Comparison of ENCODE assay signal across 8 cellular contexts in genomic region chr3:127457094-127457475, GRCh38.
DNase-seq lines count a peak whose midpoint lies in the region; ATAC-seq and TF ChIP-seq lines count a peak whose summit lies in the region.

No MANE protein-coding gene starts in this region.

- peaks cover 11% of the 10 kb centered on the region for H3K4me1 Mint-ChIP-seq in CD8-positive, alpha-beta T cell (ENCODE audit: low read depth)

- H3K9ac ChIP-seq in HUES64 (ENCODE audit: low read depth, low read length) (no peak overlapping the region), mucosa of stomach (ENCODE audit: low read length) (peak overlapping the region; percentile 57)

- H3K9me3 Mint-ChIP-seq in CD8-positive, alpha-beta T cell: no peaks in the 10 kb centered on the region

- POLR2A ChIA-PET in AG04449 (lab: Yijun Ruan, JAX): no interaction called here
- POLR2A ChIA-PET in CD8-positive, alpha-beta T cell (lab: Charles Lee): no interaction called here

- H3K27me3 ChIP-seq in HUES64 (ENCODE audit: insufficient read depth, low read length) (peaks cover 58% of the 10 kb centered on the region), mucosa of stomach (ENCODE audit: control insufficient read depth, insufficient read depth, low read length) (peaks cover 43% of the 10 kb centered on the region)
- peaks cover 9% of the 10 kb centered on the region for H3K27me3 ChIP-seq in CD8-positive, alpha-beta T cell (ENCODE audit: insufficient read depth, low read length)

- H3K27ac ChIP-seq in HUES64 (ENCODE audit: low read depth, low read length): no peak overlapping the region
- no peak overlapping the region for H3K27ac ChIP-seq in CD8-positive, alpha-beta T cell (ENCODE audit: low read depth, low read length)

- no peak overlapping the region for H3K27ac Mint-ChIP-seq in CD8-positive, alpha-beta T cell

- H3K36me3 ChIP-seq in HUES64 (ENCODE audit: insufficient read depth, low read length) (no peaks in the 10 kb centered on the region), mucosa of stomach (ENCODE audit: control insufficient read depth, insufficient read depth, low read length) (no peaks in the 10 kb centered on the region)
- H3K36me3 ChIP-seq in CD8-positive, alpha-beta T cell (ENCODE audit: insufficient read depth, low read length): no peaks in the 10 kb centered on the region

- H3K4me3 Mint-ChIP-seq in CD8-positive, alpha-beta T cell: no peak overlapping the region

- peaks cover 68% of the 10 kb centered on the region for H3K27me3 Mint-ChIP-seq in CD8-positive, alpha-beta T cell (ENCODE audit: low read depth)

- H3K4me1 ChIP-seq in HUES64 (ENCODE audit: insufficient read depth, low read length): peaks cover 15% of the 10 kb centered on the region
- H3K4me1 ChIP-seq in mucosa of stomach (ENCODE audit: control insufficient read depth, insufficient read depth, low read length): peaks cover 22% of the 10 kb centered on the region
- H3K4me1 ChIP-seq in CD8-positive, alpha-beta T cell (ENCODE audit: insufficient read depth, low read length): peaks cover 11% of the 10 kb centered on the region

- intact Hi-C loops in CD8-positive, alpha-beta T cell (cut with DNase I, micrococcal nuclease): loop anchor here (5.0 to 10.0 kb wide), 2 partner anchors 935 to 1322 kb away; partner anchors contain the start of gene CHST13 (in 1 of the 2)

- H3K9me3 ChIP-seq in HUES64 (ENCODE audit: insufficient read depth, low read depth, low read length): no peaks in the 10 kb centered on the region
- no peaks in the 10 kb centered on the region for H3K9me3 ChIP-seq in mucosa of stomach (ENCODE audit: control insufficient read depth, low read length)
- no peaks in the 10 kb centered on the region for H3K9me3 ChIP-seq in CD8-positive, alpha-beta T cell (ENCODE audit: low read length)

- 4% methylated on average over 22 of the region's 27 CpGs for WGBS in HUES64

- H3K36me3 Mint-ChIP-seq in CD8-positive, alpha-beta T cell: no peaks in the 10 kb centered on the region

- H3K4me3 ChIP-seq in AG04449 (ENCODE audit: low read depth, low read length): peak overlapping the region; percentile 30
- peak overlapping the region; percentile 54 for H3K4me3 ChIP-seq in HUES64 (ENCODE audit: low read length)
- H3K4me3 ChIP-seq in mucosa of stomach (ENCODE audit: low read length): peak overlapping the region; percentile 25
- H3K4me3 ChIP-seq in CD8-positive, alpha-beta T cell (ENCODE audit: low read depth, low read length): no peak overlapping the region

- ATAC-seq in CD8-positive, alpha-beta T cell: no peak
- no peak for ATAC-seq in HG02610 (IDR thresholded peaks at IDR 0.05; ENCODE audit: unreplicated experiment)

- DNase-seq in AG04449 (ENCODE audit: low read depth, low spot score) (no peak), ecto neural progenitor cell (ENCODE audit: low spot score) (peak; percentile 60), KG1 (lab: John Stamatoyannopoulos, UW) (no peak)
- DNase-seq in NK-92 treated with Interleukin-12 subunit alpha and Interleukin-12 subunit beta, amount 100 ng/mL, for 24 hours (lab: John Stamatoyannopoulos, UW): no peak
- DNase-seq in CD8-positive, alpha-beta T cell: no peak

- TF ChIP-seq CTCF in AG04449 (IDR thresholded peaks at IDR 0.05; ENCODE audit: insufficient read depth, low read length, missing control alignments): no peak
- no peak for TF ChIP-seq CTCF in CD8-positive, alpha-beta T cell (IDR thresholded peaks at IDR 0.05)

- CTCF ChIA-PET in AG04449 (lab: Yijun Ruan, JAX): interaction anchor here (1.2 to 8.7 kb wide), 9 partner anchors 8 to 1323 kb away, joined by 3 to 81 read pairs (median 11); partner anchors contain the start of gene CHST13
- CTCF ChIA-PET in CD8-positive, alpha-beta T cell (lab: Charles Lee): interaction anchor here (1.1 to 1.3 kb wide), 3 partner anchors 10 to 777 kb away, joined by 3 read pairs; no protein-coding TSS in a partner anchor
